Comparison of ENCODE assay signal across 1 cellular context in the genomic region with DNA sequence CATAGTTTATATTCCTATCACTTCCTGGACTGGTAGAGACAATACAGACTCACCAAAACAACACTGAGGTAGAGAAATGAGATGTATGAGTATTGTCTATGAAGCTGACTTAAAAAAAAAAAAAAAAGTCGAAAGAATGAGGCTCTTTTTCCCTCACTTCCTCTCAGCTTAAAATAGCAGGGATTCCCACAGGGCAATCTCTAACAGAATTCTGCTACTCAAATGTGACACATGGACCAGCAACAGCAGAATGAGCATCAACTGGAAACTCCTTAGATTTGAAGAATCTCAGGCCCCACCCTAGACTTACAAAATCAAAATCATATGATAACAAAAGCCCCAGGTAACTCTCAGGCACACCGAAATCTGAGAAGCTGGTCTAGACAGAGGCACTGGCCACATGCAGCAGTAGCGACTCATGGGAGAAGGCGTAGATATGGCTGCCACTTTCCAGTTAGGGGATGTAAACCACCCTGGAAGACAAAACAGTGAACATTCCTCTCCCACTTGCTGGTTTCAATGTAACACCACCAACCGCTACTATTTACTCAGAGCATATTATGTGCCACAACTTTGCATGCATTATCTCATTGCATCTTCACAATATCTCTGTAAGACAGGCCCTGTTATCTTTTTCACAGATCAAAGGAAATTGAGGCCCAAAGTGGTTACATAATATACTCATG.
TF ChIP-seq lines count a peak whose summit lies in the region.

No MANE protein-coding gene starts in this region.

TF ChIP-seq in HCT116, 20 proteins besides CTCF, POLR2A, EP300 and RAD21 (continued from another document):
- TF ChIP-seq, protein P1, sequence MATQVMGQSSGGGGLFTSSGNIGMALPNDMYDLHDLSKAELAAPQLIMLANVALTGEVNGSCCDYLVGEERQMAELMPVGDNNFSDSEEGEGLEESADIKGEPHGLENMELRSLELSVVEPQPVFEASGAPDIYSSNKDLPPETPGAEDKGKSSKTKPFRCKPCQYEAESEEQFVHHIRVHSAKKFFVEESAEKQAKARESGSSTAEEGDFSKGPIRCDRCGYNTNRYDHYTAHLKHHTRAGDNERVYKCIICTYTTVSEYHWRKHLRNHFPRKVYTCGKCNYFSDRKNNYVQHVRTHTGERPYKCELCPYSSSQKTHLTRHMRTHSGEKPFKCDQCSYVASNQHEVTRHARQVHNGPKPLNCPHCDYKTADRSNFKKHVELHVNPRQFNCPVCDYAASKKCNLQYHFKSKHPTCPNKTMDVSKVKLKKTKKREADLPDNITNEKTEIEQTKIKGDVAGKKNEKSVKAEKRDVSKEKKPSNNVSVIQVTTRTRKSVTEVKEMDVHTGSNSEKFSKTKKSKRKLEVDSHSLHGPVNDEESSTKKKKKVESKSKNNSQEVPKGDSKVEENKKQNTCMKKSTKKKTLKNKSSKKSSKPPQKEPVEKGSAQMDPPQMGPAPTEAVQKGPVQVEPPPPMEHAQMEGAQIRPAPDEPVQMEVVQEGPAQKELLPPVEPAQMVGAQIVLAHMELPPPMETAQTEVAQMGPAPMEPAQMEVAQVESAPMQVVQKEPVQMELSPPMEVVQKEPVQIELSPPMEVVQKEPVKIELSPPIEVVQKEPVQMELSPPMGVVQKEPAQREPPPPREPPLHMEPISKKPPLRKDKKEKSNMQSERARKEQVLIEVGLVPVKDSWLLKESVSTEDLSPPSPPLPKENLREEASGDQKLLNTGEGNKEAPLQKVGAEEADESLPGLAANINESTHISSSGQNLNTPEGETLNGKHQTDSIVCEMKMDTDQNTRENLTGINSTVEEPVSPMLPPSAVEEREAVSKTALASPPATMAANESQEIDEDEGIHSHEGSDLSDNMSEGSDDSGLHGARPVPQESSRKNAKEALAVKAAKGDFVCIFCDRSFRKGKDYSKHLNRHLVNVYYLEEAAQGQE (IDR thresholded peaks at IDR 0.05; ENCODE audit: low read depth): no peak
- no peak for TF ChIP-seq YY1 (IDR thresholded peaks at IDR 0.05; ENCODE audit: extremely low read depth, insufficient replicate concordance, low read depth, low read length)
- TF ChIP-seq TCF7L2 (IDR thresholded peaks at IDR 0.05; ENCODE audit: borderline replicate concordance, extremely low read depth, insufficient read depth, insufficient read length): no peak
- no peak for TF ChIP-seq EGR1 (IDR thresholded peaks at IDR 0.05; ENCODE audit: low read depth)
- no peak for TF ChIP-seq SIN3A (IDR thresholded peaks at IDR 0.05; ENCODE audit: low read depth)
- TF ChIP-seq, protein P2, sequence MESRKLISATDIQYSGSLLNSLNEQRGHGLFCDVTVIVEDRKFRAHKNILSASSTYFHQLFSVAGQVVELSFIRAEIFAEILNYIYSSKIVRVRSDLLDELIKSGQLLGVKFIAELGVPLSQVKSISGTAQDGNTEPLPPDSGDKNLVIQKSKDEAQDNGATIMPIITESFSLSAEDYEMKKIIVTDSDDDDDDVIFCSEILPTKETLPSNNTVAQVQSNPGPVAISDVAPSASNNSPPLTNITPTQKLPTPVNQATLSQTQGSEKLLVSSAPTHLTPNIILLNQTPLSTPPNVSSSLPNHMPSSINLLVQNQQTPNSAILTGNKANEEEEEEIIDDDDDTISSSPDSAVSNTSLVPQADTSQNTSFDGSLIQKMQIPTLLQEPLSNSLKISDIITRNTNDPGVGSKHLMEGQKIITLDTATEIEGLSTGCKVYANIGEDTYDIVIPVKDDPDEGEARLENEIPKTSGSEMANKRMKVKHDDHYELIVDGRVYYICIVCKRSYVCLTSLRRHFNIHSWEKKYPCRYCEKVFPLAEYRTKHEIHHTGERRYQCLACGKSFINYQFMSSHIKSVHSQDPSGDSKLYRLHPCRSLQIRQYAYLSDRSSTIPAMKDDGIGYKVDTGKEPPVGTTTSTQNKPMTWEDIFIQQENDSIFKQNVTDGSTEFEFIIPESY (IDR thresholded peaks at IDR 0.05; ENCODE audit: extremely low read depth, insufficient replicate concordance, low read length): no peak
- no peak for TF ChIP-seq EZH2phosphoT487 (IDR thresholded peaks at IDR 0.05; ENCODE audit: borderline replicate concordance)
- no peak for TF ChIP-seq JUND (IDR thresholded peaks at IDR 0.05)
- TF ChIP-seq, protein P3, sequence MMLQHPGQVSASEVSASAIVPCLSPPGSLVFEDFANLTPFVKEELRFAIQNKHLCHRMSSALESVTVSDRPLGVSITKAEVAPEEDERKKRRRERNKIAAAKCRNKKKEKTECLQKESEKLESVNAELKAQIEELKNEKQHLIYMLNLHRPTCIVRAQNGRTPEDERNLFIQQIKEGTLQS (IDR thresholded peaks at IDR 0.05): no peak
- TF ChIP-seq ZNF274 (IDR thresholded peaks at IDR 0.05; ENCODE audit: low read depth, low read length): no peak
- no peak for TF ChIP-seq SRF (IDR thresholded peaks at IDR 0.05; ENCODE audit: low read depth)
- TF ChIP-seq FOSL1 (IDR thresholded peaks at IDR 0.05; ENCODE audit: low read depth): no peak
- no peak for TF ChIP-seq EZH2 (IDR thresholded peaks at IDR 0.05)
- no peak for TF ChIP-seq POLR2AphosphoS5 (IDR thresholded peaks at IDR 0.05; ENCODE audit: low read depth, low read length)
- no peak for TF ChIP-seq CBX3 (IDR thresholded peaks at IDR 0.05; ENCODE audit: low read depth)
- no peak for TF ChIP-seq CEBPB (IDR thresholded peaks at IDR 0.05; ENCODE audit: low read depth)
- TF ChIP-seq SP1 (IDR thresholded peaks at IDR 0.05; ENCODE audit: low read depth): no peak
